10 cellular contexts compared by ENCODE assay signal in genomic region chr1:53292690-53293089, GRCh38. TPM values are rescaled to one million over a fixed set of nuclear protein-coding genes. Genes with fewer than 3 reads are reported as not detected.
DNase-seq lines count a peak whose midpoint lies in the region; ATAC-seq, FAIRE-seq and TF ChIP-seq lines count a peak whose summit lies in the region.
"Had no signal": no experiment of that assay in that cellular context is flagged by ENCODE, and none has a peak within 500 bp of the region (broad histone marks: within the 10 kb centered on the region; RNA-seq: fewer than 3 reads in every experiment).

No MANE protein-coding gene starts in this region.

- H3K27me3 ChIP-seq in vagina = no peaks in the 10 kb centered on the region

- no peak for TF ChIP-seq CTCF in chondrocyte (IDR thresholded peaks at IDR 0.05)
- TF ChIP-seq CTCF in vagina (IDR thresholded peaks at IDR 0.05) = no peak

- intact Hi-C loops in vagina (cut with DNase I) = no loop called here

- H3K4me1 Mint-ChIP-seq in chondrocyte (ENCODE audit: low read depth) = peaks cover 24% of the 10 kb centered on the region

- no peak overlapping the region for H3K27ac ChIP-seq in vagina

- H3K4me3 ChIP-seq in vagina = no peak overlapping the region

- TF ChIP-seq POLR2A in GM12892 (IDR thresholded peaks at IDR 0.05; ENCODE audit: low read depth, low read length) = no peak
- TF ChIP-seq POLR2A in vagina (IDR thresholded peaks at IDR 0.05) = no peak

- DNase-seq in GM12892 (ENCODE audit: insufficient read length) (peak; percentile 49), chondrocyte (ENCODE audit: low spot score) (no peak), NCI-H774 (lab: John Stamatoyannopoulos, UW) (no peak), SW480 (ENCODE audit: low spot score) (no peak), vagina (ENCODE audit: extremely low spot score in 2 of 2) (no peak)
- DNase-seq: DMS79 treated with DMSO at 0.1 percent for 48 hours had no signal

- H3K4me3 Mint-ChIP-seq in chondrocyte (ENCODE audit: unreplicated experiment) = no peak overlapping the region

- H3K27ac Mint-ChIP-seq in chondrocyte (ENCODE audit: unreplicated experiment) = peak overlapping the region; percentile 32

- no peaks in the 10 kb centered on the region for H3K9me3 Mint-ChIP-seq in chondrocyte (ENCODE audit: low read depth)

- FAIRE-seq in GM12892 (lab: Jason Lieb, UNC) = peak; percentile 91
- FAIRE-seq: endometrium had no signal

- H3K36me3 Mint-ChIP-seq in chondrocyte (ENCODE audit: low read depth) = no peaks in the 10 kb centered on the region

- peaks cover 33% of the 10 kb centered on the region for H3K4me1 ChIP-seq in vagina

- no peaks in the 10 kb centered on the region for H3K27me3 Mint-ChIP-seq in chondrocyte (ENCODE audit: low read depth)

- no peaks in the 10 kb centered on the region for H3K9me3 ChIP-seq in vagina

- ATAC-seq in GM19463 (IDR thresholded peaks at IDR 0.05; ENCODE audit: unreplicated experiment) (peak; percentile 56), HG03457 (IDR thresholded peaks at IDR 0.05; ENCODE audit: unreplicated experiment) (peak; percentile 41), GM19328 (IDR thresholded peaks at IDR 0.05; ENCODE audit: unreplicated experiment) (no peak)

- no peaks in the 10 kb centered on the region for H3K36me3 ChIP-seq in vagina

RNA-seq across cellular contexts. Expression of gene LRP8, which starts 35.2 kb away (rescaled TPM):
- polyA plus RNA-seq in GM12892 (2012; ENCODE audit: missing spikeins) = 16.3 TPM
- total RNA-seq in chondrocyte = 7.1 to 14.5 TPM (median 8.3 TPM) in 3 replicates
- 21.1 TPM for total RNA-seq in vagina

RNA-seq across cellular contexts. Expression of gene MAGOH, which starts 54.4 kb away (rescaled TPM):
- 104 TPM for polyA plus RNA-seq in GM12892 (2012; ENCODE audit: missing spikeins)
- total RNA-seq in chondrocyte = 27.2 to 32.6 TPM (median 29.0 TPM) in 3 replicates
- 23.6 TPM for total RNA-seq in vagina
